8 cellular contexts compared by ENCODE assay signal in the genomic region with DNA sequence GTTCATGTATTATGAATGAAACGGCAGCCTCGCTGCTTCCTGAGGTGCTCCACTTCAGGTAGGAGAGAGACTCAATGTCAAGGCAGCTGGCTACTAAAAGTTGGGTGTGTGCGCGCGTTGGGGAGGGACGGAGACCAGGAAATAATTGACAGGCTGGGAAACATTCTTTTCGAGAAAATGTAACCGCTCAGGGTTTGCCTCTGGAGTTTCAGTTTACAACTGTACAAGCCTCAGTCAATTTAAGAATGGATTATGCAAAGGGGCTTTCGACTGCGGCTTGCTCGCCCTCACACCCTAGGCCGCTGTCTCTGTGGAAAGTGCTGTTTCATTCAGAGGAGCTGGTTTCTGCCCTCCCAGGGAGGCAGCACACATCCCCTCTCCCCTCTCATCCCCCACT. TPM values are rescaled to one million over a fixed set of nuclear protein-coding genes. Genes with fewer than 3 reads are reported as not detected.
A peak's percentile ranks its signal among the peaks of the same experiment; 100 is the strongest.
DNase-seq lines count a peak whose midpoint lies in the region; ATAC-seq, FAIRE-seq and TF ChIP-seq lines count a peak whose summit lies in the region.

No MANE protein-coding gene starts in this region.

- no peaks in the 10 kb centered on the region for H3K9me3 ChIP-seq in small intestine (ENCODE audit: control insufficient read depth, low read depth)

- no peaks in the 10 kb centered on the region for H3K36me3 ChIP-seq in small intestine (ENCODE audit: control insufficient read depth in 2 of 2, insufficient read depth in 2 of 2, low read length in 2 of 2)

- H3K27ac ChIP-seq in small intestine (ENCODE audit: low read depth in 1 of 2, low read length in 1 of 2) = peak overlapping the region; percentile 46 to 98

- no peak for TF ChIP-seq POLR2A in H54 (IDR thresholded peaks at IDR 0.05; ENCODE audit: low read depth, low read length)

- peaks cover 0 to 2% of the 10 kb centered on the region in 2 donors for H3K27me3 ChIP-seq in small intestine (ENCODE audit: control insufficient read depth in 2 of 2, insufficient read depth in 2 of 2, low read length in 2 of 2)

- DNase-seq in GM03348 (ENCODE audit: low spot score) (peak; percentile 46), germinal center (ENCODE audit: low spot score) (peak; percentile 52), small intestine (no peak), H54 (ENCODE audit: insufficient read length, low spot score) (no peak), T1000 (lab: John Stamatoyannopoulos, UW) (no peak)
- peak; percentile 68 for DNase-seq in activated CD8-positive, alpha-beta memory T cell treated with anti-CD3 and anti-CD28 coated beads, Interleukin-2, amount 50 U/mL, for 48 hours

- FAIRE-seq in small intestine (lab: Jason Lieb, UNC) (no peak), H54 (lab: Jason Lieb, UNC) (no peak)

- peaks cover 2 to 3% of the 10 kb centered on the region in 2 donors for H3K4me1 ChIP-seq in small intestine (ENCODE audit: control insufficient read depth in 2 of 2, insufficient read depth in 1 of 2, low read depth in 1 of 2, low read length in 1 of 2)

- H3K4me3 ChIP-seq in small intestine (ENCODE audit: low read depth in 1 of 2, low read length in 2 of 2) = peak overlapping the region in 1 of 2 donors; percentile 59

- ATAC-seq in GM21367 (IDR thresholded peaks at IDR 0.05; ENCODE audit: unreplicated experiment) = peak; percentile 82
- ATAC-seq in HG03571 (IDR thresholded peaks at IDR 0.05; ENCODE audit: unreplicated experiment) = peak; percentile 64

- WGBS in small intestine, 3 donors = 1 to 4% (median 3%) methylated on average over 12 of the region's 12 CpGs

RNA-seq across cellular contexts. Expression of gene SPRED2, which starts 4.4 kb away (rescaled TPM):
- polyA plus RNA-seq in small intestine = 10 to 100 TPM; 10.7 to 23.5 (median 14.8) TPM

Comparison
In these comparisons a context has a peak if more than half of its experiments do, and no peak if none do; other contexts are left out.
1. DNase-seq: peak in GM03348 (single experiment), activated CD8-positive, alpha-beta memory T cell treated with anti-CD3 and anti-CD28 coated beads, Interleukin-2, amount 50 U/mL, for 48 hours (single experiment) and germinal center (single experiment); none in small intestine (single experiment), H54 (single experiment) and T1000 (single experiment).